8 cellular contexts compared by ENCODE assay signal in genomic region chr2:123908522-123908921, GRCh38.
"Had no signal": no experiment of that assay in that cellular context is flagged by ENCODE, and none has a peak within 500 bp of the region (broad histone marks: within the 10 kb centered on the region; RNA-seq: fewer than 3 reads in every experiment).

No MANE protein-coding gene starts in this region.

- FAIRE-seq: G401.6, GM12878, GM12891, GM12892, GM18507, GM19239 had no signal

- H3K4me3 ChIP-seq: GM12878 had no signal

- ATAC-seq: GM12878 had no signal

- DNase-seq: GDM1, GF-D8 had no signal
